Comparison of ENCODE assay signal across 26 cellular contexts in the genomic region with DNA sequence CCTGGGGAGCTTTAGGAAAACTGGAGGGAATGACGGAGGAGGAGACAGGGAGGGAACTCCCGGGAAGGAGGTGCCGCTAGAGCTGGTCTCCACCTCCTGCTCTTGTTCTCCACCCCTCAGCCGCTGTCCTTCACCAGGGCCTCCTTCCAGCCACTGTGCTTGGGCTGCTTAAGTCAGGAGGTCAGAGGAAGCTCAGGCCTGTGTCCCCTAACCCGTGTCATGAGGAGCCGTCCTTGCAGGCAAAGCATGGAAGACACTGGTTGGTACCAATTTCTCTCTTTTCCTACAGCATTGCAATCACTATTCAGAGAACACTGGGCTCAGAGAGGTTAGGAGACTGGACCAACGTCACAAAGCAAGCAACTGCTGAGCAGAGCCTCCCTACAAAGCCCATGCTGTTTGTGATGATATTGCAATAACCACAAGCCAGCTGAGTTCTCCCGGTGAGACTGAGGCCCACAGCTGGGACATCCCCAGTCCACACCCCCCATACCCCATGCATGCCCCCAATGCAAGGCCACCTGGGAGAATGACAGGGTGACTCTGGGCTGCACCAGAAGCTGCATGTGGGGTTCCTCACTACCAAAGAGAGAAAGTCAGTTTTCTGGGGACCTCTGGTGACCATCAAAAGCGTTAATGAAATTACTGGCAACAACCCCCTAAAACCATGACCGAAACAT.
"Had no signal": no experiment of that assay in that cellular context is flagged by ENCODE, and none has a peak within 500 bp of the region (broad histone marks: within the 10 kb centered on the region; RNA-seq: fewer than 3 reads in every experiment).

No MANE protein-coding gene starts in this region.

- H3K36me3 Mint-ChIP-seq: memory B cell; stimulated activated naive B cell treated with anti-CD40 and anti-IgM and Interleukin-4, amounts not matched to agents 10 μg/mL and 1 μg/mL and 100 μg/mL, for 72 hours had no signal

- ATAC-seq: heart right ventricle; naive thymus-derived CD8-positive, alpha-beta T cell; stimulated activated naive B cell treated with anti-CD40 and anti-IgM and Interleukin-4, amounts not matched to agents 10 μg/mL and 1 μg/mL and 100 μg/mL, for 72 hours; stimulated activated naive CD8-positive, alpha-beta T cell treated with anti-CD3 and anti-CD28 coated beads, Interleukin-15, Interleukin-2, amounts not matched to agents 100 U/mL and 50 U/mL, for 24 hours; upper lobe of right lung had no signal

- H3K4me3 Mint-ChIP-seq: memory B cell; naive thymus-derived CD8-positive, alpha-beta T cell; nephron; neural crest cell; stimulated activated naive B cell treated with anti-CD40 and anti-IgM and Interleukin-4, amounts not matched to agents 10 μg/mL and 1 μg/mL and 100 μg/mL, for 72 hours had no signal

- H3K9me3 ChIP-seq: neutrophil, ovary, right lobe of liver, testis, thyroid gland had no signal

- H3K36me3 ChIP-seq: heart right ventricle, left ventricle myocardium inferior, neutrophil, ovary, right atrium auricular region, right lobe of liver, stomach, thyroid gland, transverse colon, upper lobe of right lung had no signal

- H3K4me1 ChIP-seq: heart right ventricle, left ventricle myocardium inferior, right atrium auricular region, right lobe of liver, stomach, testis, thyroid gland, transverse colon, upper lobe of right lung had no signal

- H3K27ac ChIP-seq: heart right ventricle, hepatocyte, left ventricle myocardium inferior, neutrophil, ovary, right atrium auricular region, right lobe of liver, stomach, testis, thyroid gland, transverse colon, upper lobe of right lung had no signal

- H3K27me3 ChIP-seq: hepatocyte, neutrophil, ovary, right atrium auricular region, right lobe of liver, testis, thyroid gland, transverse colon had no signal

- H3K27ac Mint-ChIP-seq: memory B cell; naive thymus-derived CD8-positive, alpha-beta T cell; nephron; progenitor cell of endocrine pancreas; stimulated activated naive B cell treated with anti-CD40 and anti-IgM and Interleukin-4, amounts not matched to agents 10 μg/mL and 1 μg/mL and 100 μg/mL, for 72 hours had no signal

- DNase-seq: heart right ventricle; islet precursor cell; left ventricle myocardium inferior; naive thymus-derived CD8-positive, alpha-beta T cell; occipital lobe; ovary; right lobe of liver; stimulated activated CD4-positive, alpha-beta T cell treated with anti-CD3 and anti-CD28 coated beads, Interleukin-1b, Interleukin-23, amount 100 ng/mL, for 48 hours; stimulated activated CD4-positive, alpha-beta T cell treated with anti-CD3 and anti-CD28 coated beads, Interleukin-2, amount 100 ng/mL, for 48 hours; stimulated activated CD4-positive, alpha-beta T cell treated with anti-CD3 and anti-CD28 coated beads, Interleukin-4, amount 100 ng/mL, for 4 hours; stimulated activated CD8-positive, alpha-beta memory T cell treated with anti-CD3 and anti-CD28 coated beads, Interleukin-4, amount 100 ng/mL, for 48 hours; stimulated activated naive B cell treated with anti-CD40 and anti-IgM and Interleukin-4, amounts not matched to agents 10 μg/mL and 1 μg/mL and 100 μg/mL, for 72 hours; stimulated activated naive CD8-positive, alpha-beta T cell treated with anti-CD3 and anti-CD28 coated beads, Interleukin-15, Interleukin-2, amounts not matched to agents 100 U/mL and 50 U/mL, for 24 hours; stomach; testis; thyroid gland; transverse colon; upper lobe of right lung had no signal

- H3K4me3 ChIP-seq: heart right ventricle, hepatocyte, left ventricle myocardium inferior, ovary, right atrium auricular region, right lobe of liver, smooth muscle cell, stomach, testis, thyroid gland, transverse colon, upper lobe of right lung had no signal

- H3K4me1 Mint-ChIP-seq: memory B cell; naive thymus-derived CD8-positive, alpha-beta T cell; nephron; neural crest cell; stimulated activated naive B cell treated with anti-CD40 and anti-IgM and Interleukin-4, amounts not matched to agents 10 μg/mL and 1 μg/mL and 100 μg/mL, for 72 hours had no signal

- H3K27me3 Mint-ChIP-seq: memory B cell; progenitor cell of endocrine pancreas; stimulated activated naive B cell treated with anti-CD40 and anti-IgM and Interleukin-4, amounts not matched to agents 10 μg/mL and 1 μg/mL and 100 μg/mL, for 72 hours had no signal
